ENCODE assay signal across 8 cellular contexts in genomic region chr1:12067900-12068821, GRCh38. TPM values are rescaled to one million over a fixed set of nuclear protein-coding genes. Genes with fewer than 3 reads are reported as not detected.
A peak's percentile ranks its signal among the peaks of the same experiment; 100 is the strongest.
DNase-seq lines count a peak whose midpoint lies in the region; ATAC-seq, FAIRE-seq and TF ChIP-seq lines count a peak whose summit lies in the region.

No MANE protein-coding gene starts in this region.

- no TSS peak for BruUV-seq in MCF 10A (replicated peaks; lab: Mats Ljungman, UMichigan)
- BruUV-seq in HepG2 (replicated peaks; lab: Mats Ljungman, UMichigan): no TSS peak

- peak; percentile 39 for ATAC-seq in GM21529 (IDR thresholded peaks at IDR 0.05; ENCODE audit: unreplicated experiment)
- ATAC-seq in activated B cell treated with CpG ODN at 0.5 μM for 24 hours (ENCODE audit: low read depth): peak; percentile 48
- no peak; the same call in 2 of the 3 replicates for ATAC-seq in HepG2

- CTCF ChIA-PET in BJ (lab: Yijun Ruan, JAX) (interaction anchor here (0.6 to 2.4 kb wide), 5 partner anchors 11 to 1024 kb away, joined by 3 to 15 read pairs (median 4); no protein-coding TSS in a partner anchor), activated B cell treated with CpG ODN at 0.5 μM for 24 hours (lab: Charles Lee) (interaction anchor here (1.3 to 2.2 kb wide), 2 partner anchors 11 to 57 kb away, joined by 4 to 5 read pairs; no protein-coding TSS in a partner anchor), MCF 10A (lab: Yijun Ruan, JAX) (no interaction called here), HepG2 (lab: Yijun Ruan, JAX; ENCODE audit: low intra/inter-chr PET ratio, low total read pairs) (no interaction called here)

- H3K4me1 ChIP-seq in iPS-20b (ENCODE audit: insufficient read depth, low read length) (peaks cover 28% of the 10 kb centered on the region; the same call in 1 of the 2 replicates), HepG2 (ENCODE audit: insufficient read depth, low read length) (no peaks in the 10 kb centered on the region)

- intact Hi-C loops in activated B cell treated with CpG ODN at 0.5 μM for 24 hours (cut with micrococcal nuclease) (no loop called here), MCF 10A (cut with micrococcal nuclease) (no loop called here), HepG2 (cut with micrococcal nuclease; ENCODE audit: unreplicated experiment) (no loop called here)

- H3K9ac ChIP-seq in iPS-20b (ENCODE audit: low read depth, low read length) (peak overlapping the region; percentile 74; the same call in 1 of the 2 replicates), HepG2 (ENCODE audit: insufficient read depth, low read depth, low read length) (no peak overlapping the region)

- no peaks in the 10 kb centered on the region for H4K20me1 ChIP-seq in HepG2 (ENCODE audit: insufficient read depth, low read length)

- TF ChIP-seq RAD21 in HepG2 (CRISPR knock-in tag; IDR thresholded peaks at IDR 0.05): no peak

- no peaks in the 10 kb centered on the region for H3K79me2 ChIP-seq in HepG2 (ENCODE audit: insufficient read depth, low read length)

- no peak overlapping the region for H3K4me2 ChIP-seq in HepG2 (ENCODE audit: low read depth, low read length)

- H3K4me1 Mint-ChIP-seq in activated B cell treated with CpG ODN at 0.5 μM for 24 hours (peaks cover 37% of the 10 kb centered on the region), MCF 10A (ENCODE audit: insufficient read depth, unreplicated experiment) (no peaks in the 10 kb centered on the region)

- TF ChIP-seq CTCF in BJ (IDR thresholded peaks at IDR 0.05; ENCODE audit: insufficient read depth, low read depth, low read length): no peak
- TF ChIP-seq CTCF in activated B cell treated with CpG ODN at 0.5 μM for 24 hours (IDR thresholded peaks at IDR 0.05): no peak
- no peak for TF ChIP-seq CTCF in MCF 10A (IDR thresholded peaks at IDR 0.05; ENCODE audit: unreplicated experiment)
- TF ChIP-seq CTCF in HepG2 (CRISPR knock-in tag; IDR thresholded peaks at IDR 0.05): no peak

- in situ Hi-C loops in HepG2 (cut with HindIII; ENCODE audit: extremely low pct_ligation_motif_present, low pct_unique_long_range_greater_than_20kb): no loop called here

- H3K4me3 ChIP-seq in BJ (ENCODE audit: low read depth, low read length): no peak overlapping the region
- peak overlapping the region; percentile 48 for H3K4me3 ChIP-seq in iPS-20b (ENCODE audit: low read length)
- H3K4me3 ChIP-seq in HepG2 (replicated peaks in 1 of 3; ENCODE audit: insufficient read depth in 1 of 3, low read depth in 2 of 3, low read length in 3 of 3): no peak overlapping the region

- no peak for FAIRE-seq in HepG2 (lab: Jason Lieb, UNC)

- TF ChIP-seq POLR2A in HepG2 (IDR thresholded peaks at IDR 0.05; ENCODE audit: insufficient read depth in 1 of 2, low read depth in 2 of 2, low read length in 2 of 2): no peak

- DNase-seq in BJ (ENCODE audit: low read depth): peak; percentile 30
- no peak for DNase-seq in activated B cell treated with CpG ODN at 0.5 μM for 24 hours
- DNase-seq in epidermal melanocyte (ENCODE audit: insufficient read length, low spot score): no peak
- DNase-seq in MCF 10A (ENCODE audit: unreplicated experiment): no peak
- no peak for DNase-seq in HepG2 (ENCODE audit: low spot score)
- no peak for DNase-seq in medulla oblongata (ENCODE audit: extremely low spot score)

- H3K9me3 Mint-ChIP-seq in activated B cell treated with CpG ODN at 0.5 μM for 24 hours (no peaks in the 10 kb centered on the region), MCF 10A (ENCODE audit: unreplicated experiment) (no peaks in the 10 kb centered on the region)

- H3K27ac ChIP-seq in iPS-20b (ENCODE audit: low read length) (peak overlapping the region; percentile 32), HepG2 (ENCODE audit: extremely low read length, insufficient read depth, low read length) (no peak overlapping the region)

- H3K36me3 ChIP-seq in BJ (ENCODE audit: control insufficient read depth, insufficient read depth, low read length) (no peaks in the 10 kb centered on the region), iPS-20b (ENCODE audit: insufficient read depth, low read depth, low read length) (peaks cover 4% of the 10 kb centered on the region), HepG2 (replicated peaks in 1 of 2; ENCODE audit: control insufficient read depth in 1 of 2, insufficient read depth in 2 of 2, low read length in 2 of 2) (no peaks in the 10 kb centered on the region)

- H3K27ac Mint-ChIP-seq in activated B cell treated with CpG ODN at 0.5 μM for 24 hours: no peak overlapping the region
- H3K27ac Mint-ChIP-seq in MCF 10A (ENCODE audit: low read depth, unreplicated experiment): no peak overlapping the region

- H2AFZ ChIP-seq in HepG2 (ENCODE audit: low read length): no peak overlapping the region

- WGBS in HepG2 (ENCODE audit: low lambda C conversion rate): 18% methylated on average over 12 of the region's 14 CpGs

- no peak for TF ChIP-seq EP300 in HepG2 (IDR thresholded peaks at IDR 0.05; ENCODE audit: low read depth in 2 of 2, low read length in 2 of 2)
- TF ChIP-seq EP300 in HepG2 (CRISPR knock-in tag; IDR thresholded peaks at IDR 0.05; ENCODE audit: borderline replicate concordance): no peak

- POLR2A ChIA-PET in BJ (lab: Charles Lee) (no interaction called here), activated B cell treated with CpG ODN at 0.5 μM for 24 hours (lab: Charles Lee) (interaction anchor here (0.6 to 2.6 kb wide), 15 partner anchors 11 to 305 kb away, joined by 3 to 17 read pairs (median 4); no protein-coding TSS in a partner anchor), MCF 10A (lab: Yijun Ruan, JAX) (no interaction called here), HepG2 (lab: Yijun Ruan, JAX) (no interaction called here)

- H3K27me3 Mint-ChIP-seq in activated B cell treated with CpG ODN at 0.5 μM for 24 hours: peaks cover 38% of the 10 kb centered on the region
- H3K27me3 Mint-ChIP-seq in MCF 10A (ENCODE audit: insufficient read depth, unreplicated experiment): peaks cover 74% of the 10 kb centered on the region

- H3K27me3 ChIP-seq in BJ (ENCODE audit: control insufficient read depth, insufficient read depth, low read length) (peaks cover 20% of the 10 kb centered on the region), iPS-20b (ENCODE audit: insufficient read depth, low read length) (peaks cover 18% of the 10 kb centered on the region), HepG2 (ENCODE audit: control insufficient read depth in 1 of 2, insufficient read depth in 2 of 2, low read length in 2 of 2) (peaks cover 7 to 42% of the 10 kb centered on the region in 2 experiments)

- H3K9me3 ChIP-seq in iPS-20b (ENCODE audit: insufficient read depth, low read depth, low read length) (no peaks in the 10 kb centered on the region), HepG2 (ENCODE audit: low read length) (no peaks in the 10 kb centered on the region)

- H3K4me3 Mint-ChIP-seq in activated B cell treated with CpG ODN at 0.5 μM for 24 hours (peak overlapping the region; percentile 7), MCF 10A (ENCODE audit: unreplicated experiment) (no peak overlapping the region)

- H3K36me3 Mint-ChIP-seq in activated B cell treated with CpG ODN at 0.5 μM for 24 hours (ENCODE audit: low read depth) (no peaks in the 10 kb centered on the region), MCF 10A (ENCODE audit: insufficient read depth, unreplicated experiment) (no peaks in the 10 kb centered on the region)

RNA-seq across cellular contexts. Expression of gene TNFRSF8, which starts 5.1 kb away (rescaled TPM):
- polyA plus RNA-seq in BJ (2011; rRNA removed): not detected in 2 replicates
- polyA minus RNA-seq in BJ (2011; rRNA and poly(A)+ RNA removed): not detected in 2 replicates
- 2.2 and 2.7 TPM in 2 replicates for total RNA-seq in activated B cell treated with CpG ODN at 0.5 μM for 24 hours
- total RNA-seq in MCF 10A (2022): not detected in 2 replicates
- not detected in 2 replicates for total RNA-seq in HepG2 (2016; rRNA removed; fragmentation: Illumina TruSeq; extraction: Trizol)
- total RNA-seq in HepG2 (2016; cell fraction: cytosol; rRNA removed; fragmentation: Illumina TruSeq; extraction: Trizol; ENCODE audit: low read depth): not detected in 2 replicates
- not detected in 2 replicates for total RNA-seq in HepG2 (2016; cell fraction: insoluble cytoplasmic fraction; rRNA removed; fragmentation: Illumina TruSeq; extraction: Trizol)
- total RNA-seq in HepG2 (2016; cell fraction: membrane; rRNA removed; fragmentation: Illumina TruSeq; extraction: Trizol): not detected in 2 replicates
- not detected in 2 replicates for total RNA-seq in HepG2 (2016; cell fraction: nucleus; rRNA removed; fragmentation: Illumina TruSeq; extraction: Trizol)
- not detected in 2 replicates for polyA plus RNA-seq in HepG2 (2011; rRNA removed)
- polyA plus RNA-seq in HepG2 (2011; cell fraction: cytosol; rRNA removed): not detected in 2 replicates
- polyA plus RNA-seq in HepG2 (2011; cell fraction: nucleus; rRNA removed): not detected in 2 replicates
- polyA plus RNA-seq in HepG2 (2012): not detected in 2 replicates
- polyA plus RNA-seq in HepG2 (2016; cell fraction: cytosol; fragmentation: Illumina TruSeq; extraction: Trizol; ENCODE audit: low read depth): not detected in 2 replicates
- not detected in 2 replicates for polyA plus RNA-seq in HepG2 (2016; cell fraction: insoluble cytoplasmic fraction; fragmentation: Illumina TruSeq; extraction: Trizol; ENCODE audit: low read depth)
- polyA plus RNA-seq in HepG2 (2016; cell fraction: membrane; fragmentation: Illumina TruSeq; extraction: Trizol; ENCODE audit: low read depth): not detected in 2 replicates
- polyA plus RNA-seq in HepG2 (2016; cell fraction: nucleus; fragmentation: Illumina TruSeq; extraction: Trizol; ENCODE audit: insufficient read depth, low read depth): not detected in 2 replicates
- polyA minus RNA-seq in HepG2 (2011; rRNA and poly(A)+ RNA removed; ENCODE audit: low replicate concordance): 0.30 TPM in 1 of 2 replicates, not detected in the other
- polyA minus RNA-seq in HepG2 (2011; cell fraction: cytosol; rRNA and poly(A)+ RNA removed): not detected in 2 replicates
- not detected in 2 replicates for polyA minus RNA-seq in HepG2 (2011; cell fraction: nucleus; rRNA and poly(A)+ RNA removed)

RNA-seq across cellular contexts. Expression of gene MIIP, which starts 48.9 kb away (rescaled TPM):
- polyA plus RNA-seq in BJ (2011; rRNA removed): 8.6 and 18.5 TPM in 2 replicates
- 4.8 and 9.7 TPM in 2 replicates for polyA minus RNA-seq in BJ (2011; rRNA and poly(A)+ RNA removed)
- total RNA-seq in activated B cell treated with CpG ODN at 0.5 μM for 24 hours: 72.1 and 74.2 TPM in 2 replicates
- total RNA-seq in MCF 10A (2022): 22.1 and 25.3 TPM in 2 replicates
- total RNA-seq in HepG2 (2016; rRNA removed; fragmentation: Illumina TruSeq; extraction: Trizol): 23.6 and 35.2 TPM in 2 replicates
- total RNA-seq in HepG2 (2016; cell fraction: cytosol; rRNA removed; fragmentation: Illumina TruSeq; extraction: Trizol; ENCODE audit: low read depth): 52.3 and 57.6 TPM in 2 replicates
- 21.8 and 38.2 TPM in 2 replicates for total RNA-seq in HepG2 (2016; cell fraction: insoluble cytoplasmic fraction; rRNA removed; fragmentation: Illumina TruSeq; extraction: Trizol)
- 42.3 and 49.9 TPM in 2 replicates for total RNA-seq in HepG2 (2016; cell fraction: membrane; rRNA removed; fragmentation: Illumina TruSeq; extraction: Trizol)
- total RNA-seq in HepG2 (2016; cell fraction: nucleus; rRNA removed; fragmentation: Illumina TruSeq; extraction: Trizol): 27.2 and 31.9 TPM in 2 replicates
- 23.0 and 31.1 TPM in 2 replicates for polyA plus RNA-seq in HepG2 (2011; rRNA removed)
- 11.2 and 20.9 TPM in 2 replicates for polyA plus RNA-seq in HepG2 (2011; cell fraction: cytosol; rRNA removed)
- polyA plus RNA-seq in HepG2 (2011; cell fraction: nucleus; rRNA removed): 166 and 217 TPM in 2 replicates
- polyA plus RNA-seq in HepG2 (2012): 9.1 and 20.3 TPM in 2 replicates
- 34.0 and 38.2 TPM in 2 replicates for polyA plus RNA-seq in HepG2 (2016; cell fraction: cytosol; fragmentation: Illumina TruSeq; extraction: Trizol; ENCODE audit: low read depth)
- polyA plus RNA-seq in HepG2 (2016; cell fraction: insoluble cytoplasmic fraction; fragmentation: Illumina TruSeq; extraction: Trizol; ENCODE audit: low read depth): 17.3 and 17.8 TPM in 2 replicates
- 27.7 and 34.3 TPM in 2 replicates for polyA plus RNA-seq in HepG2 (2016; cell fraction: membrane; fragmentation: Illumina TruSeq; extraction: Trizol; ENCODE audit: low read depth)
- polyA plus RNA-seq in HepG2 (2016; cell fraction: nucleus; fragmentation: Illumina TruSeq; extraction: Trizol; ENCODE audit: insufficient read depth, low read depth): 63.8 and 70.7 TPM in 2 replicates
- 17.1 and 28.4 TPM in 2 replicates for polyA minus RNA-seq in HepG2 (2011; rRNA and poly(A)+ RNA removed; ENCODE audit: low replicate concordance)
- polyA minus RNA-seq in HepG2 (2011; cell fraction: cytosol; rRNA and poly(A)+ RNA removed): 6.1 and 8.6 TPM in 2 replicates
- 11.1 and 14.7 TPM in 2 replicates for polyA minus RNA-seq in HepG2 (2011; cell fraction: nucleus; rRNA and poly(A)+ RNA removed)

Comparison
In these comparisons a context has a peak if more than half of its experiments do, and no peak if none do; other contexts are left out.
1. CTCF ChIA-PET loops: an anchor here in BJ (0.6 to 2.4 kb wide) and activated B cell treated with CpG ODN at 0.5 μM for 24 hours (1.3 to 2.2 kb wide); none called in MCF 10A and HepG2.